In genomic region chr2:165390875-165391274, GRCh38 we compare ENCODE assay signal across 13 cellular contexts.
"Had no signal": no experiment of that assay in that cellular context is flagged by ENCODE, and none has a peak within 500 bp of the region (broad histone marks: within the 10 kb centered on the region; RNA-seq: fewer than 3 reads in every experiment).

No MANE protein-coding gene starts in this region.

- H3K4me1 ChIP-seq: gastrocnemius medialis, left lung, transverse colon had no signal

- H3K4me3 ChIP-seq: gastrocnemius medialis, left lung, mucosa of descending colon, transverse colon had no signal

- DNase-seq: activated CD4-positive, alpha-beta T cell treated with anti-CD3 and anti-CD28 coated beads, Interleukin-2, amount 50 U/mL, for 1 hour; activated CD4-positive, CD25-positive, alpha-beta regulatory T cell; activated naive CD4-positive, alpha-beta T cell treated with anti-CD3 and anti-CD28 coated beads, Interleukin-2, amount 10 ng/mL, durations not matched to agents 7 days and 5 days; cortex of kidney; effector CD8-positive, alpha-beta T cell; gastrocnemius medialis; islet precursor cell; left lung; mucosa of descending colon; naive thymus-derived CD8-positive, alpha-beta T cell; right cardiac atrium; transverse colon had no signal

- ATAC-seq: gastrocnemius medialis; left lung; mucosa of descending colon; naive thymus-derived CD8-positive, alpha-beta T cell; right cardiac atrium; stimulated activated memory B cell treated with anti-CD40 and anti-IgM and Interleukin-4, amounts not matched to agents 10 μg/mL and 1 μg/mL and 100 μg/mL, for 72 hours had no signal

- H3K9me3 ChIP-seq: gastrocnemius medialis, left lung, mucosa of descending colon, transverse colon had no signal

- H3K36me3 ChIP-seq: gastrocnemius medialis, left lung, transverse colon had no signal

- H3K27me3 ChIP-seq: gastrocnemius medialis, left lung, transverse colon had no signal

- H3K27ac ChIP-seq: gastrocnemius medialis, left lung, transverse colon had no signal
